16 cellular contexts compared by ENCODE assay signal in genomic region chr20:47730744-47731143, GRCh38. TPM values are rescaled to one million over a fixed set of nuclear protein-coding genes. Genes with fewer than 3 reads are reported as not detected.
DNase-seq lines count a peak whose midpoint lies in the region; ATAC-seq and TF ChIP-seq lines count a peak whose summit lies in the region.
"Had no signal": no experiment of that assay in that cellular context is flagged by ENCODE, and none has a peak within 500 bp of the region (broad histone marks: within the 10 kb centered on the region; RNA-seq: fewer than 3 reads in every experiment).

No MANE protein-coding gene starts in this region.

- H3K36me3 Mint-ChIP-seq in CD4-positive, CD25-positive, alpha-beta regulatory T cell, result peaks cover 5% of the 10 kb centered on the region
- H3K36me3 Mint-ChIP-seq: IgD-negative memory B cell had no signal

- peaks cover 4% of the 10 kb centered on the region for H3K27me3 Mint-ChIP-seq in CD4-positive, CD25-positive, alpha-beta regulatory T cell
- H3K27me3 Mint-ChIP-seq: IgD-negative memory B cell had no signal

- no peak overlapping the region for H2AK9ac ChIP-seq in IMR-90 (replicated peaks; ENCODE audit: low read depth, low read length, poor library complexity)

- dilution Hi-C loops in IMR-90 (cut with HindIII; ENCODE audit: low sequenced_read_pairs, unreplicated experiment), result no loop called here

- POLR2A ChIA-PET in IMR-90 (lab: Charles Lee; ENCODE audit: unreplicated experiment), result no interaction called here

- TF ChIP-seq CTCF in IMR-90 (conservative IDR thresholded peaks at IDR 0.05; ENCODE audit: low read depth, low read length), result no peak
- TF ChIP-seq CTCF in epithelial cell of esophagus (IDR thresholded peaks at IDR 0.05; ENCODE audit: insufficient read depth, low read depth, low read length, missing control alignments), result no peak

- no peak overlapping the region for H3K14ac ChIP-seq in IMR-90 (replicated peaks; ENCODE audit: low read depth, low read length)

- no peak overlapping the region for H3K4me3 Mint-ChIP-seq in CD4-positive, CD25-positive, alpha-beta regulatory T cell

- H2BK120ac ChIP-seq in IMR-90 (ENCODE audit: low read depth, low read length), result no peak overlapping the region

- BruUV-seq in IMR-90 (replicated peaks; lab: Mats Ljungman, UMichigan), result no TSS peak

- no peak for ATAC-seq in CD4-positive, CD25-positive, alpha-beta regulatory T cell (ENCODE audit: low read depth in 2 of 2)
- no peak for ATAC-seq in IMR-90 (ENCODE audit: low read depth)
- no peak for ATAC-seq in GM18520 (IDR thresholded peaks at IDR 0.05; ENCODE audit: unreplicated experiment)
- no peak for ATAC-seq in GM21447 (IDR thresholded peaks at IDR 0.05; ENCODE audit: unreplicated experiment)

- no peaks in the 10 kb centered on the region for H4K20me1 ChIP-seq in IMR-90 (ENCODE audit: insufficient read depth, low read length)

- no peak overlapping the region for H2BK15ac ChIP-seq in IMR-90 (ENCODE audit: low read depth, low read length)

- no peaks in the 10 kb centered on the region for H3K9me3 Mint-ChIP-seq in CD4-positive, CD25-positive, alpha-beta regulatory T cell

- peak overlapping the region; percentile 20 to 100 (median 65) for H3K27ac Mint-ChIP-seq in CD4-positive, CD25-positive, alpha-beta regulatory T cell

- H2BK20ac ChIP-seq in IMR-90 (ENCODE audit: low read depth, low read length), result no peak overlapping the region

- H4K5ac ChIP-seq in IMR-90 (ENCODE audit: low read depth, low read length), result no peak overlapping the region

- DNase-seq in CD4-positive, CD25-positive, alpha-beta regulatory T cell, result no peak
- no peak for DNase-seq in IMR-90
- DNase-seq in NCI-H2196 treated with DMSO at 0.1 percent for 48 hours (lab: John Stamatoyannopoulos, UW; ENCODE audit: unreplicated experiment), result peak; percentile 23
- peak; percentile 13 for DNase-seq in epithelial cell of esophagus (ENCODE audit: low read depth)
- no peak for DNase-seq in activated gamma-delta T cell treated with Interleukin-2 at 50 U/mL for 16 hours
- no peak for DNase-seq in activated CD4-positive, CD25-positive, alpha-beta regulatory T cell treated with anti-CD3 and anti-CD28 coated beads, Interleukin-2, amount 50 U/mL, for 72 hours
- DNase-seq: COR-L47, MV-4-11, NCI-H187, NCI-H2227 treated with DMSO at 0.1 percent for 48 hours, SHP77 treated with DMSO at 0.1 percent for 48 hours, SW 1271 had no signal

- no peak overlapping the region for H2AK5ac ChIP-seq in IMR-90 (ENCODE audit: low read depth, low read length)

- peaks cover 6 to 39% (median 30%) of the 10 kb centered on the region in 4 donors for H3K4me1 Mint-ChIP-seq in CD4-positive, CD25-positive, alpha-beta regulatory T cell

- H3K79me1 ChIP-seq in IMR-90 (ENCODE audit: low read depth in 1 of 2, low read length in 2 of 2), result no peaks in the 10 kb centered on the region

- H3K27ac ChIP-seq in CD4-positive, CD25-positive, alpha-beta regulatory T cell (ENCODE audit: insufficient read depth, low read length, poor library complexity, severe bottlenecking), result no peak overlapping the region
- no peak overlapping the region for H3K27ac ChIP-seq in IMR-90 (ENCODE audit: insufficient read depth, low read length)
- H3K27ac ChIP-seq: C4-2B had no signal

- TF ChIP-seq RAD21 in IMR-90 (IDR thresholded peaks at IDR 0.05; ENCODE audit: low read length), result no peak

- H4K91ac ChIP-seq in IMR-90 (ENCODE audit: insufficient read depth, low read depth, low read length), result no peak overlapping the region

- H3K23ac ChIP-seq in IMR-90 (ENCODE audit: low read depth, low read length), result no peak overlapping the region

- H2BK5ac ChIP-seq in IMR-90 (ENCODE audit: low read depth, low read length, poor library complexity, severe bottlenecking), result no peak overlapping the region

- no peaks in the 10 kb centered on the region for H3K9me1 ChIP-seq in IMR-90 (ENCODE audit: insufficient read depth, low read length)

- in situ Hi-C loops in IMR-90 (cut with MboI; ENCODE audit: low sequenced_read_pairs), result no loop called here

- no peak overlapping the region for H3K9ac ChIP-seq in IMR-90 (ENCODE audit: low read depth, low read length)

- no peak overlapping the region for H3K4ac ChIP-seq in IMR-90 (ENCODE audit: low read depth, low read length)

- CTCF ChIA-PET in IMR-90 (lab: Yijun Ruan, JAX), result no interaction called here

- H3K4me3 ChIP-seq in CD4-positive, CD25-positive, alpha-beta regulatory T cell (ENCODE audit: low read depth, low read length), result no peak overlapping the region
- H3K4me3 ChIP-seq in IMR-90 (ENCODE audit: insufficient read depth, low read depth, low read length), result no peak overlapping the region
- no peak overlapping the region for H3K4me3 ChIP-seq in epithelial cell of esophagus (ENCODE audit: low read length)

- 86% methylated on average over 1 of the region's 4 CpGs; no CpG with 5 or more reads in 1 of the 2 experiments for WGBS in IMR-90 (ENCODE audit: extremely low coverage in 2 of 2, insufficient read length in 1 of 2), 2 experiments

- no peak overlapping the region for H3K18ac ChIP-seq in IMR-90 (ENCODE audit: low read depth, low read length)

- intact Hi-C loops in IMR-90 (cut with micrococcal nuclease), result no loop called here

- no peaks in the 10 kb centered on the region for H3K9me3 ChIP-seq in CD4-positive, CD25-positive, alpha-beta regulatory T cell (ENCODE audit: control insufficient read depth in 2 of 2, low read length in 2 of 2)
- no peaks in the 10 kb centered on the region for H3K9me3 ChIP-seq in IMR-90 (ENCODE audit: control insufficient read depth, insufficient read depth, low read length)

- H3K4me1 ChIP-seq in CD4-positive, CD25-positive, alpha-beta regulatory T cell (ENCODE audit: control insufficient read depth, insufficient read depth, low read length, poor library complexity, severe bottlenecking), result peaks cover 29% of the 10 kb centered on the region
- H3K4me1 ChIP-seq in IMR-90 (ENCODE audit: control insufficient read depth, insufficient read depth, low read length), result no peaks in the 10 kb centered on the region

- H3K27me3 ChIP-seq in CD4-positive, CD25-positive, alpha-beta regulatory T cell (ENCODE audit: control insufficient read depth, insufficient read depth, low read length), result no peaks in the 10 kb centered on the region
- no peaks in the 10 kb centered on the region; the same call in none of the 2 replicates for H3K27me3 ChIP-seq in IMR-90 (ENCODE audit: control insufficient read depth, insufficient read depth, low read length)

- no peak overlapping the region for H3K4me2 ChIP-seq in IMR-90 (ENCODE audit: low read depth, low read length)

- H3K56ac ChIP-seq in IMR-90 (ENCODE audit: extremely low read depth, insufficient read depth, low read length), result no peak overlapping the region

- no peaks in the 10 kb centered on the region for H3K36me3 ChIP-seq in CD4-positive, CD25-positive, alpha-beta regulatory T cell (ENCODE audit: control insufficient read depth, insufficient read depth, low read length)
- no peaks in the 10 kb centered on the region for H3K36me3 ChIP-seq in IMR-90 (ENCODE audit: control insufficient read depth, insufficient read depth, low read length)

- no peak for TF ChIP-seq POLR2A in IMR-90 (IDR thresholded peaks at IDR 0.05; ENCODE audit: low read depth, low read length)

- no peak overlapping the region for H2AFZ ChIP-seq in IMR-90 (replicated peaks; ENCODE audit: low read length, poor library complexity)

- no peak overlapping the region for H4K8ac ChIP-seq in IMR-90 (ENCODE audit: low read depth in 2 of 2, low read length in 2 of 2)

TF ChIP-seq in IMR-90, 13 proteins besides CTCF, POLR2A, EP300 and RAD21:
- TF ChIP-seq NFE2L2 (IDR thresholded peaks at IDR 0.05; ENCODE audit: low read depth, low read length) (no peak), USF2 (IDR thresholded peaks at IDR 0.05; ENCODE audit: low read depth, low read length) (peak; percentile 52; the same call in 1 of the 2 replicates), CHD1 (IDR thresholded peaks at IDR 0.05; ENCODE audit: low read depth, low read length) (no peak)

RNA-seq across cellular contexts. Expression of gene SULF2, which starts 54.5 kb away (rescaled TPM):
- total RNA-seq in CD4-positive, CD25-positive, alpha-beta regulatory T cell, result not detected
- 1 to 10 TPM in 1 of 4 donors, under 1 TPM in 3; 0.33 to 1.2 (median 0.74) TPM for polyA plus RNA-seq in CD4-positive, CD25-positive, alpha-beta regulatory T cell
- 0.28 and 0.54 TPM in 2 replicates for total RNA-seq in IMR-90 (2012; rRNA removed)
- 0.55 and 0.77 TPM in 2 replicates for polyA plus RNA-seq in IMR-90 (2012; rRNA removed)
- polyA plus RNA-seq in IMR-90 (2012; cell fraction: cytosol; rRNA removed), result 0.50 and 0.59 TPM in 2 replicates
- 0.16 and 0.79 TPM in 2 replicates for polyA plus RNA-seq in IMR-90 (2012; cell fraction: nucleus; rRNA removed; ENCODE audit: low replicate concordance)

Comparison
In these comparisons a context has a peak if more than half of its experiments do, and no peak if none do; other contexts are left out.
1. DNase-seq: peak in NCI-H2196 treated with DMSO at 0.1 percent for 48 hours (single experiment) and epithelial cell of esophagus (single experiment); none in CD4-positive, CD25-positive, alpha-beta regulatory T cell (0 of 3), IMR-90 (single experiment), activated gamma-delta T cell treated with Interleukin-2 at 50 U/mL for 16 hours (single experiment) and activated CD4-positive, CD25-positive, alpha-beta regulatory T cell treated with anti-CD3 and anti-CD28 coated beads, Interleukin-2, amount 50 U/mL, for 72 hours (single experiment).